Comparison of ENCODE assay signal across 21 cellular contexts in genomic region chr10:113650172-113650571, GRCh38. TPM values are rescaled to one million over a fixed set of nuclear protein-coding genes. Genes with fewer than 3 reads are reported as not detected.
"Had no signal": no experiment of that assay in that cellular context is flagged by ENCODE, and none has a peak within 500 bp of the region (broad histone marks: within the 10 kb centered on the region; RNA-seq: fewer than 3 reads in every experiment).

No MANE protein-coding gene starts in this region.

- H3K4me3 ChIP-seq: colonic mucosa, mucosa of descending colon, suprapubic skin, thyroid gland had no signal

- H3K27me3 Mint-ChIP-seq: type B pancreatic cell had no signal

- H3K36me3 ChIP-seq: colonic mucosa, neutrophil, suprapubic skin, thyroid gland had no signal

- H3K9me3 ChIP-seq: colonic mucosa, mucosa of descending colon, neutrophil, suprapubic skin, thyroid gland had no signal

- H3K27ac Mint-ChIP-seq: stimulated activated effector memory CD8-positive, alpha-beta T cell treated with anti-CD3 and anti-CD28 coated beads, Interleukin-12 subunit alpha, Interleukin-12 subunit beta, amount 100 ng/mL, for 72 hours; type B pancreatic cell had no signal

- H3K4me1 ChIP-seq: colonic mucosa, thyroid gland had no signal

- H3K27me3 ChIP-seq: colonic mucosa, suprapubic skin, thyroid gland had no signal

- H3K4me3 Mint-ChIP-seq: naive thymus-derived CD8-positive, alpha-beta T cell; stimulated activated effector memory CD8-positive, alpha-beta T cell treated with anti-CD3 and anti-CD28 coated beads, Interleukin-12 subunit alpha, Interleukin-12 subunit beta, amount 100 ng/mL, for 72 hours; type B pancreatic cell had no signal

- H3K27ac ChIP-seq: colonic mucosa, neutrophil, suprapubic skin, thyroid gland had no signal

- H3K9me3 Mint-ChIP-seq: stimulated activated effector memory CD8-positive, alpha-beta T cell treated with anti-CD3 and anti-CD28 coated beads, Interleukin-12 subunit alpha, Interleukin-12 subunit beta, amount 100 ng/mL, for 72 hours; type B pancreatic cell had no signal

- H3K4me1 Mint-ChIP-seq: naive thymus-derived CD8-positive, alpha-beta T cell; stimulated activated effector memory CD8-positive, alpha-beta T cell treated with anti-CD3 and anti-CD28 coated beads, Interleukin-12 subunit alpha, Interleukin-12 subunit beta, amount 100 ng/mL, for 72 hours had no signal

- H3K36me3 Mint-ChIP-seq: naive thymus-derived CD8-positive, alpha-beta T cell; stimulated activated effector memory CD8-positive, alpha-beta T cell treated with anti-CD3 and anti-CD28 coated beads, Interleukin-12 subunit alpha, Interleukin-12 subunit beta, amount 100 ng/mL, for 72 hours; type B pancreatic cell had no signal

- ATAC-seq: left colon; mucosa of descending colon; naive thymus-derived CD8-positive, alpha-beta T cell; right cardiac atrium; stimulated activated effector memory CD8-positive, alpha-beta T cell treated with anti-CD3 and anti-CD28 coated beads, Interleukin-12 subunit alpha, Interleukin-12 subunit beta, amount 100 ng/mL, for 72 hours; stimulated activated naive CD8-positive, alpha-beta T cell treated with anti-CD3 and anti-CD28 coated beads, Interleukin-15, Interleukin-2, amounts not matched to agents 100 U/mL and 50 U/mL, for 24 hours had no signal

- DNase-seq: cerebellar nuclear complex; colonic mucosa; dermis blood vessel endothelial cell; kidney; left colon; mammary epithelial cell; mucosa of descending colon; naive thymus-derived CD8-positive, alpha-beta T cell; posterior cingulate gyrus; right cardiac atrium; stimulated activated CD4-positive, alpha-beta T cell treated with anti-CD3 and anti-CD28 coated beads, Interleukin-4, amount 100 ng/mL, for 1 hour; stimulated activated CD8-positive, alpha-beta memory T cell treated with anti-CD3 and anti-CD28 coated beads, Interleukin-4, amount 100 ng/mL, for 48 hours; stimulated activated naive CD8-positive, alpha-beta T cell treated with anti-CD3 and anti-CD28 coated beads, Interleukin-15, Interleukin-2, amounts not matched to agents 100 U/mL and 50 U/mL, for 24 hours; thyroid gland had no signal

RNA-seq across cellular contexts. Expression of gene NRAP, which starts 13.7 kb away (rescaled TPM):
- total RNA-seq: dermis blood vessel endothelial cell; fibroblast of lung; frontal cortex; kidney; mammary epithelial cell; naive thymus-derived CD8-positive, alpha-beta T cell; osteocyte; thyroid gland had no signal
